1 cellular context compared by ENCODE assay signal in genomic region chr4:1296324-1297022, GRCh38.
TF ChIP-seq lines count a peak whose summit lies in the region.

No MANE protein-coding gene starts in this region.

TF ChIP-seq in IMR-90, 13 proteins besides CTCF, POLR2A, EP300 and RAD21 (continued from another document):
- no peak for TF ChIP-seq RCOR1 (IDR thresholded peaks at IDR 0.05; ENCODE audit: insufficient replicate concordance, low read length)
- TF ChIP-seq CEBPB (IDR thresholded peaks at IDR 0.05; ENCODE audit: low read depth, low read length), result no peak
- TF ChIP-seq, protein P1, sequence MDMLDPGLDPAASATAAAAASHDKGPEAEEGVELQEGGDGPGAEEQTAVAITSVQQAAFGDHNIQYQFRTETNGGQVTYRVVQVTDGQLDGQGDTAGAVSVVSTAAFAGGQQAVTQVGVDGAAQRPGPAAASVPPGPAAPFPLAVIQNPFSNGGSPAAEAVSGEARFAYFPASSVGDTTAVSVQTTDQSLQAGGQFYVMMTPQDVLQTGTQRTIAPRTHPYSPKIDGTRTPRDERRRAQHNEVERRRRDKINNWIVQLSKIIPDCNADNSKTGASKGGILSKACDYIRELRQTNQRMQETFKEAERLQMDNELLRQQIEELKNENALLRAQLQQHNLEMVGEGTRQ (IDR thresholded peaks at IDR 0.05; ENCODE audit: low read depth, low read length), result no peak
- TF ChIP-seq SMC3 (IDR thresholded peaks at IDR 0.05; ENCODE audit: low read depth, low read length), result no peak
- no peak for TF ChIP-seq MXI1 (IDR thresholded peaks at IDR 0.05; ENCODE audit: borderline replicate concordance, low read depth, low read length)
- TF ChIP-seq, protein P2, sequence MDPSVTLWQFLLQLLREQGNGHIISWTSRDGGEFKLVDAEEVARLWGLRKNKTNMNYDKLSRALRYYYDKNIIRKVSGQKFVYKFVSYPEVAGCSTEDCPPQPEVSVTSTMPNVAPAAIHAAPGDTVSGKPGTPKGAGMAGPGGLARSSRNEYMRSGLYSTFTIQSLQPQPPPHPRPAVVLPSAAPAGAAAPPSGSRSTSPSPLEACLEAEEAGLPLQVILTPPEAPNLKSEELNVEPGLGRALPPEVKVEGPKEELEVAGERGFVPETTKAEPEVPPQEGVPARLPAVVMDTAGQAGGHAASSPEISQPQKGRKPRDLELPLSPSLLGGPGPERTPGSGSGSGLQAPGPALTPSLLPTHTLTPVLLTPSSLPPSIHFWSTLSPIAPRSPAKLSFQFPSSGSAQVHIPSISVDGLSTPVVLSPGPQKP (IDR thresholded peaks at IDR 0.05; ENCODE audit: borderline replicate concordance, low read depth, low read length), result no peak
- TF ChIP-seq MAZ (IDR thresholded peaks at IDR 0.05; ENCODE audit: borderline replicate concordance, low read depth, low read length), result no peak
